Comparison of ENCODE assay signal across 1 cellular context in the genomic region with DNA sequence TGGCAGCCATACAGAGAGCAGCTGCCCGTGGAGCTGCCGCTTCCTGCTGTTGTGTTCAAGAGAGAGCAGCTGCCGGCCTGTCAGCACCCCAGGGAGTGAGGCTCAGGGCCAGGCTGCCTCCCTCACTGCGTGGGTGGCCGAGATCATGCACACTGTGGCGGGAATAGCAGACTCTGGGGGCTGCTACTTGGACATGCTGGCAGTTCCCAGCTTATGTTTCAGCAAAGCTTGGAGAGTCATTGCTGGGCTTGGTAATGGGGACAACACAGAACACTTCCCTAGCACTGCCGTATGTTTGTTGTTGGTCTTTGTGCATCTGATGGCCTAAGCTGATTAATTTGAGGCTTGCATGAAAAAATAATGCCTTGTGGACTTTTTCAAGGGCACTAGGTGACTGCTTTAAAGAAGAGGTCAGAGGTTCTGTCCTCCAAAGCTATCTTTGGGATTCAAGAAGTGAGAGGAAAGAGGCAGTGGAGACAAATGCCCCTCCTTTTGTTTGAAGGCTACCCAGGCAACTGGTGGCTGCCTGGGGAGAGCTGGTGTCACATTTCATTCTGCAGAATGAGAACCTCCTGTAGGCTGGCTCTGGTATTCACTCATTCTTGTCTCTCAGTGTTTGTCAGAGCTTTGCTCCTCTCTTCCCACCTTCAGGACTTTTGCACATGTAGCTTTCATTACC.
TF ChIP-seq lines count a peak whose summit lies in the region.

No MANE protein-coding gene starts in this region.

TF ChIP-seq in K562, 482 proteins besides CTCF, POLR2A, EP300 and RAD21 (continued from another document):
- TF ChIP-seq, protein P1, sequence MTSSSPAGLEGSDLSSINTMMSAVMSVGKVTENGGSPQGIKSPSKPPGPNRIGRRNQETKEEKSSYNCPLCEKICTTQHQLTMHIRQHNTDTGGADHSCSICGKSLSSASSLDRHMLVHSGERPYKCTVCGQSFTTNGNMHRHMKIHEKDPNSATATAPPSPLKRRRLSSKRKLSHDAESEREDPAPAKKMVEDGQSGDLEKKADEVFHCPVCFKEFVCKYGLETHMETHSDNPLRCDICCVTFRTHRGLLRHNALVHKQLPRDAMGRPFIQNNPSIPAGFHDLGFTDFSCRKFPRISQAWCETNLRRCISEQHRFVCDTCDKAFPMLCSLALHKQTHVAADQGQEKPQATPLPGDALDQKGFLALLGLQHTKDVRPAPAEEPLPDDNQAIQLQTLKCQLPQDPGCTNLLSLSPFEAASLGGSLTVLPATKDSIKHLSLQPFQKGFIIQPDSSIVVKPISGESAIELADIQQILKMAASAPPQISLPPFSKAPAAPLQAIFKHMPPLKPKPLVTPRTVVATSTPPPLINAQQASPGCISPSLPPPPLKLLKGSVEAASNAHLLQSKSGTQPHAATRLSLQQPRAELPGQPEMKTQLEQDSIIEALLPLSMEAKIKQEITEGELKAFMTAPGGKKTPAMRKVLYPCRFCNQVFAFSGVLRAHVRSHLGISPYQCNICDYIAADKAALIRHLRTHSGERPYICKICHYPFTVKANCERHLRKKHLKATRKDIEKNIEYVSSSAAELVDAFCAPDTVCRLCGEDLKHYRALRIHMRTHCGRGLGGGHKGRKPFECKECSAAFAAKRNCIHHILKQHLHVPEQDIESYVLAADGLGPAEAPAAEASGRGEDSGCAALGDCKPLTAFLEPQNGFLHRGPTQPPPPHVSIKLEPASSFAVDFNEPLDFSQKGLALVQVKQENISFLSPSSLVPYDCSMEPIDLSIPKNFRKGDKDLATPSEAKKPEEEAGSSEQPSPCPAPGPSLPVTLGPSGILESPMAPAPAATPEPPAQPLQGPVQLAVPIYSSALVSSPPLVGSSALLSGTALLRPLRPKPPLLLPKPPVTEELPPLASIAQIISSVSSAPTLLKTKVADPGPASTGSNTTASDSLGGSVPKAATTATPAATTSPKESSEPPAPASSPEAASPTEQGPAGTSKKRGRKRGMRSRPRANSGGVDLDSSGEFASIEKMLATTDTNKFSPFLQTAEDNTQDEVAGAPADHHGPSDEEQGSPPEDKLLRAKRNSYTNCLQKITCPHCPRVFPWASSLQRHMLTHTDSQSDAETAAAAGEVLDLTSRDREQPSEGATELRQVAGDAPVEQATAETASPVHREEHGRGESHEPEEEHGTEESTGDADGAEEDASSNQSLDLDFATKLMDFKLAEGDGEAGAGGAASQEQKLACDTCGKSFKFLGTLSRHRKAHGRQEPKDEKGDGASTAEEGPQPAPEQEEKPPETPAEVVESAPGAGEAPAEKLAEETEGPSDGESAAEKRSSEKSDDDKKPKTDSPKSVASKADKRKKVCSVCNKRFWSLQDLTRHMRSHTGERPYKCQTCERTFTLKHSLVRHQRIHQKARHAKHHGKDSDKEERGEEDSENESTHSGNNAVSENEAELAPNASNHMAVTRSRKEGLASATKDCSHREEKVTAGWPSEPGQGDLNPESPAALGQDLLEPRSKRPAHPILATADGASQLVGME (CRISPR knock-in tag; IDR thresholded peaks at IDR 0.05) = no peak
- TF ChIP-seq RFX5 (IDR thresholded peaks at IDR 0.05; ENCODE audit: low read depth, low read length) = no peak
- TF ChIP-seq BRCA1 (IDR thresholded peaks at IDR 0.05) = no peak
- TF ChIP-seq BRCA1 (CRISPR knock-in tag; IDR thresholded peaks at IDR 0.05) = no peak
- TF ChIP-seq, protein P2, sequence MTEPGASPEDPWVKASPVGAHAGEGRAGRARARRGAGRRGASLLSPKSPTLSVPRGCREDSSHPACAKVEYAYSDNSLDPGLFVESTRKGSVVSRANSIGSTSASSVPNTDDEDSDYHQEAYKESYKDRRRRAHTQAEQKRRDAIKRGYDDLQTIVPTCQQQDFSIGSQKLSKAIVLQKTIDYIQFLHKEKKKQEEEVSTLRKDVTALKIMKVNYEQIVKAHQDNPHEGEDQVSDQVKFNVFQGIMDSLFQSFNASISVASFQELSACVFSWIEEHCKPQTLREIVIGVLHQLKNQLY (CRISPR knock-in tag; conservative IDR thresholded peaks at IDR 0.05) = no peak
- no peak for TF ChIP-seq CBFA2T2 (conservative IDR thresholded peaks at IDR 0.05)
- no peak for TF ChIP-seq MCM5 (IDR thresholded peaks at IDR 0.05; ENCODE audit: low read depth)
- no peak for TF ChIP-seq JUNB (CRISPR knock-in tag; conservative IDR thresholded peaks at IDR 0.05)
- TF ChIP-seq RBM22 (IDR thresholded peaks at IDR 0.05; ENCODE audit: low read depth, low read length, poor library complexity, severe bottlenecking) = no peak
- no peak for TF ChIP-seq U2AF2 (optimal IDR thresholded peaks at IDR 0.05; ENCODE audit: low read depth, low read length)
- TF ChIP-seq, protein P3, sequence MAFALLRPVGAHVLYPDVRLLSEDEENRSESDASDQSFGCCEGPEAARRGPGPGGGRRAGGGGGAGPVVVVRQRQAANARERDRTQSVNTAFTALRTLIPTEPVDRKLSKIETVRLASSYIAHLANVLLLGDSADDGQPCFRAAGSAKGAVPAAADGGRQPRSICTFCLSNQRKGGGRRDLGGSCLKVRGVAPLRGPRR (CRISPR knock-in tag; IDR thresholded peaks at IDR 0.05) = no peak
- TF ChIP-seq, protein P4, sequence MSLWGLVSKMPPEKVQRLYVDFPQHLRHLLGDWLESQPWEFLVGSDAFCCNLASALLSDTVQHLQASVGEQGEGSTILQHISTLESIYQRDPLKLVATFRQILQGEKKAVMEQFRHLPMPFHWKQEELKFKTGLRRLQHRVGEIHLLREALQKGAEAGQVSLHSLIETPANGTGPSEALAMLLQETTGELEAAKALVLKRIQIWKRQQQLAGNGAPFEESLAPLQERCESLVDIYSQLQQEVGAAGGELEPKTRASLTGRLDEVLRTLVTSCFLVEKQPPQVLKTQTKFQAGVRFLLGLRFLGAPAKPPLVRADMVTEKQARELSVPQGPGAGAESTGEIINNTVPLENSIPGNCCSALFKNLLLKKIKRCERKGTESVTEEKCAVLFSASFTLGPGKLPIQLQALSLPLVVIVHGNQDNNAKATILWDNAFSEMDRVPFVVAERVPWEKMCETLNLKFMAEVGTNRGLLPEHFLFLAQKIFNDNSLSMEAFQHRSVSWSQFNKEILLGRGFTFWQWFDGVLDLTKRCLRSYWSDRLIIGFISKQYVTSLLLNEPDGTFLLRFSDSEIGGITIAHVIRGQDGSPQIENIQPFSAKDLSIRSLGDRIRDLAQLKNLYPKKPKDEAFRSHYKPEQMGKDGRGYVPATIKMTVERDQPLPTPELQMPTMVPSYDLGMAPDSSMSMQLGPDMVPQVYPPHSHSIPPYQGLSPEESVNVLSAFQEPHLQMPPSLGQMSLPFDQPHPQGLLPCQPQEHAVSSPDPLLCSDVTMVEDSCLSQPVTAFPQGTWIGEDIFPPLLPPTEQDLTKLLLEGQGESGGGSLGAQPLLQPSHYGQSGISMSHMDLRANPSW (CRISPR knock-in tag; IDR thresholded peaks at IDR 0.05) = no peak
- TF ChIP-seq NCOA2 (IDR thresholded peaks at IDR 0.05; ENCODE audit: partially characterized antibody in 2 of 2) = no peak
- TF ChIP-seq NELFE (IDR thresholded peaks at IDR 0.05; ENCODE audit: insufficient read depth, insufficient read length) = no peak
- no peak for TF ChIP-seq ESRRB (CRISPR knock-in tag; IDR thresholded peaks at IDR 0.05; ENCODE audit: borderline replicate concordance)
- TF ChIP-seq BRF1 (IDR thresholded peaks at IDR 0.05; ENCODE audit: borderline replicate concordance, extremely low read depth, insufficient read length) = no peak
- TF ChIP-seq, protein P5, sequence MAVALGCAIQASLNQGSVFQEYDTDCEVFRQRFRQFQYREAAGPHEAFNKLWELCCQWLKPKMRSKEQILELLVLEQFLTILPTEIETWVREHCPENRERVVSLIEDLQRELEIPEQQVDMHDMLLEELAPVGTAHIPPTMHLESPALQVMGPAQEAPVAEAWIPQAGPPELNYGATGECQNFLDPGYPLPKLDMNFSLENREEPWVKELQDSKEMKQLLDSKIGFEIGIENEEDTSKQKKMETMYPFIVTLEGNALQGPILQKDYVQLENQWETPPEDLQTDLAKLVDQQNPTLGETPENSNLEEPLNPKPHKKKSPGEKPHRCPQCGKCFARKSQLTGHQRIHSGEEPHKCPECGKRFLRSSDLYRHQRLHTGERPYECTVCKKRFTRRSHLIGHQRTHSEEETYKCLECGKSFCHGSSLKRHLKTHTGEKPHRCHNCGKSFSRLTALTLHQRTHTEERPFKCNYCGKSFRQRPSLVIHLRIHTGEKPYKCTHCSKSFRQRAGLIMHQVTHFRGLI (CRISPR knock-in tag; IDR thresholded peaks at IDR 0.05) = no peak
- no peak for TF ChIP-seq TRIM24 (IDR thresholded peaks at IDR 0.05)
- no peak for TF ChIP-seq RBM14 (IDR thresholded peaks at IDR 0.05; ENCODE audit: borderline replicate concordance, insufficient read depth, low read depth, low read length)
- TF ChIP-seq MXI1 (IDR thresholded peaks at IDR 0.05; ENCODE audit: low read depth, low read length) = no peak
- TF ChIP-seq, protein P6, sequence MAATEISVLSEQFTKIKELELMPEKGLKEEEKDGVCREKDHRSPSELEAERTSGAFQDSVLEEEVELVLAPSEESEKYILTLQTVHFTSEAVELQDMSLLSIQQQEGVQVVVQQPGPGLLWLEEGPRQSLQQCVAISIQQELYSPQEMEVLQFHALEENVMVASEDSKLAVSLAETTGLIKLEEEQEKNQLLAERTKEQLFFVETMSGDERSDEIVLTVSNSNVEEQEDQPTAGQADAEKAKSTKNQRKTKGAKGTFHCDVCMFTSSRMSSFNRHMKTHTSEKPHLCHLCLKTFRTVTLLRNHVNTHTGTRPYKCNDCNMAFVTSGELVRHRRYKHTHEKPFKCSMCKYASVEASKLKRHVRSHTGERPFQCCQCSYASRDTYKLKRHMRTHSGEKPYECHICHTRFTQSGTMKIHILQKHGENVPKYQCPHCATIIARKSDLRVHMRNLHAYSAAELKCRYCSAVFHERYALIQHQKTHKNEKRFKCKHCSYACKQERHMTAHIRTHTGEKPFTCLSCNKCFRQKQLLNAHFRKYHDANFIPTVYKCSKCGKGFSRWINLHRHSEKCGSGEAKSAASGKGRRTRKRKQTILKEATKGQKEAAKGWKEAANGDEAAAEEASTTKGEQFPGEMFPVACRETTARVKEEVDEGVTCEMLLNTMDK (IDR thresholded peaks at IDR 0.05; ENCODE audit: borderline replicate concordance, insufficient read depth, low read depth, low read length, poor library complexity, severe bottlenecking) = peak; percentile 5
- TF ChIP-seq FOXK2 (conservative IDR thresholded peaks at IDR 0.05 in 1 of 2, IDR thresholded peaks at IDR 0.05 in 1 of 2; ENCODE audit: low read depth in 2 of 2) = peak in 1 of 2 experiments; percentile 44; a peak in 1 of 4 replicates
- no peak for TF ChIP-seq ZNF695 (CRISPR knock-in tag; IDR thresholded peaks at IDR 0.05)
- TF ChIP-seq CHD4 (IDR thresholded peaks at IDR 0.05; ENCODE audit: insufficient read depth, insufficient replicate concordance, low read depth, low read length, poor library complexity, severe bottlenecking) = no peak
- TF ChIP-seq CXXC5 (CRISPR knock-in tag; IDR thresholded peaks at IDR 0.05) = peak; percentile 22; the same call in 1 of the 2 replicates
- no peak for TF ChIP-seq SAFB (IDR thresholded peaks at IDR 0.05; ENCODE audit: borderline replicate concordance, low read depth, low read length)
- TF ChIP-seq MAFK (IDR thresholded peaks at IDR 0.05; ENCODE audit: low read length) = no peak
- TF ChIP-seq HDAC1 (IDR thresholded peaks at IDR 0.05) = 0 out of 4 replicates have a peak, but pooled peaks of 1 of the 2 experiments have one; percentile 27
- TF ChIP-seq PTBP1 (IDR thresholded peaks at IDR 0.05; ENCODE audit: low read depth, low read length) = no peak
- no peak for TF ChIP-seq POLR2H (tag; IDR thresholded peaks at IDR 0.05; ENCODE audit: low read depth)
- TF ChIP-seq, protein P7, sequence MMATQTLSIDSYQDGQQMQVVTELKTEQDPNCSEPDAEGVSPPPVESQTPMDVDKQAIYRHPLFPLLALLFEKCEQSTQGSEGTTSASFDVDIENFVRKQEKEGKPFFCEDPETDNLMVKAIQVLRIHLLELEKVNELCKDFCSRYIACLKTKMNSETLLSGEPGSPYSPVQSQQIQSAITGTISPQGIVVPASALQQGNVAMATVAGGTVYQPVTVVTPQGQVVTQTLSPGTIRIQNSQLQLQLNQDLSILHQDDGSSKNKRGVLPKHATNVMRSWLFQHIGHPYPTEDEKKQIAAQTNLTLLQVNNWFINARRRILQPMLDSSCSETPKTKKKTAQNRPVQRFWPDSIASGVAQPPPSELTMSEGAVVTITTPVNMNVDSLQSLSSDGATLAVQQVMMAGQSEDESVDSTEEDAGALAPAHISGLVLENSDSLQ (IDR thresholded peaks at IDR 0.05) = peak; percentile 23; the same call in 1 of the 2 replicates
- peak; percentile 10; the same call in 1 of the 2 replicates for TF ChIP-seq CREB1 (IDR thresholded peaks at IDR 0.05)
- TF ChIP-seq CREB1 (CRISPR knock-in tag; IDR thresholded peaks at IDR 0.05) = no peak
- TF ChIP-seq, protein P8, sequence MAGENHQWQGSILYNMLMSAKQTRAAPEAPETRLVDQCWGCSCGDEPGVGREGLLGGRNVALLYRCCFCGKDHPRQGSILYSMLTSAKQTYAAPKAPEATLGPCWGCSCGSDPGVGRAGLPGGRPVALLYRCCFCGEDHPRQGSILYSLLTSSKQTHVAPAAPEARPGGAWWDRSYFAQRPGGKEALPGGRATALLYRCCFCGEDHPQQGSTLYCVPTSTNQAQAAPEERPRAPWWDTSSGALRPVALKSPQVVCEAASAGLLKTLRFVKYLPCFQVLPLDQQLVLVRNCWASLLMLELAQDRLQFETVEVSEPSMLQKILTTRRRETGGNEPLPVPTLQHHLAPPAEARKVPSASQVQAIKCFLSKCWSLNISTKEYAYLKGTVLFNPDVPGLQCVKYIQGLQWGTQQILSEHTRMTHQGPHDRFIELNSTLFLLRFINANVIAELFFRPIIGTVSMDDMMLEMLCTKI (IDR thresholded peaks at IDR 0.05; ENCODE audit: partially characterized antibody) = no peak
- no peak for TF ChIP-seq NUFIP1 (IDR thresholded peaks at IDR 0.05; ENCODE audit: partially characterized antibody)
